In genomic region chr2:158337018-158337417, GRCh38 we compare ENCODE assay signal across 1 cellular context.
TF ChIP-seq lines count a peak whose summit lies in the region.

No MANE protein-coding gene starts in this region.

TF ChIP-seq in K562, 482 proteins besides CTCF, POLR2A, EP300 and RAD21 (continued from another document):
- TF ChIP-seq NCOA4 (IDR thresholded peaks at IDR 0.05; ENCODE audit: partially characterized antibody) (no peak), MAFK (IDR thresholded peaks at IDR 0.05; ENCODE audit: low read length) (no peak), ETS2 (tag; IDR thresholded peaks at IDR 0.05; ENCODE audit: borderline replicate concordance, poor library complexity, severe bottlenecking) (no peak), FOXK2 (conservative IDR thresholded peaks at IDR 0.05 in 1 of 2, IDR thresholded peaks at IDR 0.05 in 1 of 2; ENCODE audit: low read depth in 2 of 2) (no peak), GATAD2B (IDR thresholded peaks at IDR 0.05; ENCODE audit: borderline replicate concordance) (no peak), HLTF (IDR thresholded peaks at IDR 0.05) (no peak), ESRRA (IDR thresholded peaks at IDR 0.05; ENCODE audit: borderline replicate concordance, low read depth) (no peak), GABPB2 (CRISPR knock-in tag; conservative IDR thresholded peaks at IDR 0.05) (no peak), SRSF1 (IDR thresholded peaks at IDR 0.05; ENCODE audit: low read depth, low read length) (no peak)
